Comparison of ENCODE assay signal across 6 cellular contexts in the genomic region with DNA sequence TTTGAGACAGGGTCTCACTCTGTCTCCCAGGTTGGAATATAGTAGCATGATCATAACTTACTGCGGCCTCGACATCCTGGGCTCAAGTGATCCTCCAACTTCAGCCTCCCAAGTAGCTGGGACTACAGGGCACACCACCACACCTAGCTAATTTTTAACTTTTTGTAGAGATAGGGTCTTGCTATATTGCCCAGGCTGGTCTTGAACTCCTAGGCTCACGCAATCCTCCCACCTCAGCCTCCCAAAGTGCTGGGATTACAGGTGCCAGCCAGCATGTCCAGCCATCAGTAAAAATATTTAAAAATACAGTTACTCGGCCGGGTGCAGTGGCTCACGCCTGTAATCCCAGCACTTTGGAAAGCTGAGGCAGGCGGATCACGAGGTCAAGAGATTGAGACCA. TPM values are rescaled to one million over a fixed set of nuclear protein-coding genes. Genes with fewer than 3 reads are reported as not detected.
"Had no signal": no experiment of that assay in that cellular context is flagged by ENCODE, and none has a peak within 500 bp of the region (broad histone marks: within the 10 kb centered on the region; RNA-seq: fewer than 3 reads in every experiment).

No MANE protein-coding gene starts in this region.

RNA-seq across cellular contexts. Expression of gene TEX54, which starts 4.5 kb away (rescaled TPM):
- total RNA-seq: GM23248, GM23338, H4, H7, HFFc6 had no signal
- polyA plus RNA-seq: H1 had no signal
